Comparison of ENCODE assay signal across 20 cellular contexts in genomic region chr17:8662076-8662831, GRCh38.
"Had no signal": no experiment of that assay in that cellular context is flagged by ENCODE, and none has a peak within 500 bp of the region (broad histone marks: within the 10 kb centered on the region; RNA-seq: fewer than 3 reads in every experiment).

No MANE protein-coding gene starts in this region.

- H3K9me3 Mint-ChIP-seq: natural killer cell treated with Interleukin-12 subunit alpha and Interleukin-12 subunit beta and Interleukin-15 and Interleukin-18, amount 100 ng/mL, for 72 hours had no signal

- H3K9me3 ChIP-seq: mucosa of descending colon, psoas muscle, sigmoid colon, thyroid gland had no signal

- H3K27ac ChIP-seq: left lung, neural progenitor cell, parathyroid adenoma, psoas muscle, sigmoid colon, thyroid gland, upper lobe of left lung had no signal

- DNase-seq: cortex of kidney; effector CD4-positive, alpha-beta T cell; left lung; mesenchymal stem cell; mucosa of descending colon; naive B cell; psoas muscle; right cardiac atrium; sigmoid colon; stimulated activated CD4-positive, alpha-beta T cell treated with anti-CD3 and anti-CD28 coated beads, Interleukin-2, amount 100 ng/mL, for 24 hours; stimulated activated CD4-positive, alpha-beta T cell treated with anti-CD3 and anti-CD28 coated beads, Interleukin-4, amount 100 ng/mL, for 4 hours; thyroid gland; upper lobe of left lung had no signal

- H3K36me3 ChIP-seq: left lung, neural progenitor cell, sigmoid colon, thyroid gland, upper lobe of left lung had no signal

- H3K4me3 ChIP-seq: left lung, mucosa of descending colon, neural progenitor cell, psoas muscle, sigmoid colon, thyroid gland, upper lobe of left lung had no signal

- H3K4me1 Mint-ChIP-seq: central memory CD8-positive, alpha-beta T cell; neural progenitor cell; stimulated activated memory B cell treated with anti-CD40 and anti-IgM and Interleukin-4, amounts not matched to agents 10 μg/mL and 1 μg/mL and 100 μg/mL, for 72 hours had no signal

- ATAC-seq: left lung; mucosa of descending colon; natural killer cell treated with Interleukin-12 subunit alpha and Interleukin-12 subunit beta and Interleukin-15 and Interleukin-18, amount 100 ng/mL, for 72 hours; psoas muscle; right cardiac atrium; stimulated activated memory B cell treated with anti-CD40 and anti-IgM and Interleukin-4, amounts not matched to agents 10 μg/mL and 1 μg/mL and 100 μg/mL, for 72 hours had no signal

- H3K4me1 ChIP-seq: left lung, neural progenitor cell, parathyroid adenoma, psoas muscle, sigmoid colon, upper lobe of left lung had no signal

- H3K27ac Mint-ChIP-seq: mesothelial cell of epicardium; natural killer cell treated with Interleukin-12 subunit alpha and Interleukin-12 subunit beta and Interleukin-15 and Interleukin-18, amount 100 ng/mL, for 72 hours; neural progenitor cell; stimulated activated memory B cell treated with anti-CD40 and anti-IgM and Interleukin-4, amounts not matched to agents 10 μg/mL and 1 μg/mL and 100 μg/mL, for 72 hours; stimulated activated naive CD8-positive, alpha-beta T cell treated with anti-CD3 and anti-CD28 coated beads, Interleukin-15, Interleukin-2, amounts not matched to agents 100 ng/mL and 50 ng/mL, for 24 hours had no signal

- H3K4me3 Mint-ChIP-seq: central memory CD8-positive, alpha-beta T cell; mesothelial cell of epicardium; naive B cell; natural killer cell treated with Interleukin-12 subunit alpha and Interleukin-12 subunit beta and Interleukin-15 and Interleukin-18, amount 100 ng/mL, for 72 hours; neural progenitor cell; stimulated activated memory B cell treated with anti-CD40 and anti-IgM and Interleukin-4, amounts not matched to agents 10 μg/mL and 1 μg/mL and 100 μg/mL, for 72 hours; stimulated activated naive CD8-positive, alpha-beta T cell treated with anti-CD3 and anti-CD28 coated beads, Interleukin-15, Interleukin-2, amounts not matched to agents 100 ng/mL and 50 ng/mL, for 24 hours had no signal

- H3K27me3 ChIP-seq: left lung, neural progenitor cell, sigmoid colon, thyroid gland, upper lobe of left lung had no signal

- H3K36me3 Mint-ChIP-seq: natural killer cell treated with Interleukin-12 subunit alpha and Interleukin-12 subunit beta and Interleukin-15 and Interleukin-18, amount 100 ng/mL, for 72 hours; neural progenitor cell had no signal
